14 cellular contexts compared by ENCODE assay signal in the genomic region with DNA sequence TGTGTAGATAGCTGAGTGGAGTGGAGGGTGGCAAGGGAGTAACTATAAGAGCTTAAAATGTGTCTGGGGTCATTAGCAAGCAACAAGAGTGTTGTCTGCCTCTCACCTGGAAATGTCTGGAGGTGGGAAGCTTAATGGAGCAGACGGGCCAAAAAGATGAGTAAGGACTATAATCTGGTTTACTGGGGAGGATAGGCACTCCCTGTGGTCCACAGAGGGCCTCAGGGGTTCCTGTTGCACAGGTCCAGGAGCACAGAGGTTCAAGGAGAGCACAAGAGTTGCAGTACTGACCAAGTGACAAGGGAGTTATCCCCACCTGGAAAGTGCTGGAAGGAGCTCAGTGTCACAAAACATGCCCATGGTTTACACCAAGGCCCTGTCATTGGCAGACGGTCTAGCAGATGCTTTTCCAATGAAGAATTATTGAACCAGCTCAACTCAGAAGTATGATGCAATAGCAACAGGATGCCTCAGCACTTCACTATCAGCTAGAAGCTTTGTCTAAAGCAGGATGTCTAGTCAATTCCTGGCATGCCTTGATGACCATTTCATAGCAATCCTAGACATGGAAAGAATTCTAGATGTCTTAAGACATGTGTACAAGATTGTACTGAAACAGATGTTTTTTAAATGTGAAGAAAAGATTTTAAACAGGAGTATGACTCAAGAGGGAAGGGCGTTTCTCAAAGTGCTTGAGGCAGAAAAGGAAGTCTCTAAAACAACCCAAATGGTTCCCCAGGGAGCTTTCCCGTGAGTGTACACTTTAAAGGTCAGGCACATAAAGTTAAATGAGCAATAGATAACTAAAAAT.
DNase-seq lines count a peak whose midpoint lies in the region; ATAC-seq and TF ChIP-seq lines count a peak whose summit lies in the region.
"Had no signal": no experiment of that assay in that cellular context is flagged by ENCODE, and none has a peak within 500 bp of the region (broad histone marks: within the 10 kb centered on the region; RNA-seq: fewer than 3 reads in every experiment).

No MANE protein-coding gene starts in this region.

- H3K4me3 ChIP-seq in astrocyte of the spinal cord (ENCODE audit: low read depth, low read length): no peak overlapping the region
- H3K4me3 ChIP-seq: BLaER1, thyroid gland had no signal

- TF ChIP-seq CTCF in astrocyte of the spinal cord (IDR thresholded peaks at IDR 0.05; ENCODE audit: low read depth, low read length): no peak

- H3K4me1 Mint-ChIP-seq in stimulated activated naive CD8-positive, alpha-beta T cell treated with anti-CD3 and anti-CD28 coated beads, Interleukin-15, amount 100 ng/mL, for 72 hours: no peaks in the 10 kb centered on the region
- H3K4me1 Mint-ChIP-seq: H9 had no signal

- H3K27me3 Mint-ChIP-seq in stimulated activated naive CD8-positive, alpha-beta T cell treated with anti-CD3 and anti-CD28 coated beads, Interleukin-15, amount 100 ng/mL, for 72 hours: peaks cover 20% of the 10 kb centered on the region

- ATAC-seq in stimulated activated naive CD8-positive, alpha-beta T cell treated with anti-CD3 and anti-CD28 coated beads, Interleukin-15, amount 100 ng/mL, for 72 hours: no peak
- no peak for ATAC-seq in stimulated activated naive CD8-positive, alpha-beta T cell treated with anti-CD3 and anti-CD28 coated beads, Interleukin-15, Interleukin-2, amounts not matched to agents 100 U/mL and 50 U/mL, for 24 hours
- ATAC-seq in GM19395 (IDR thresholded peaks at IDR 0.05; ENCODE audit: unreplicated experiment): no peak

- H3K9me3 Mint-ChIP-seq in stimulated activated naive CD8-positive, alpha-beta T cell treated with anti-CD3 and anti-CD28 coated beads, Interleukin-15, amount 100 ng/mL, for 72 hours: no peaks in the 10 kb centered on the region
- H3K9me3 Mint-ChIP-seq: H9 had no signal

- in situ Hi-C loops in astrocyte of the spinal cord (cut with HindIII; ENCODE audit: low sequenced_read_pairs): no loop called here

- DNase-seq in stimulated activated naive CD8-positive, alpha-beta T cell treated with anti-CD3 and anti-CD28 coated beads, Interleukin-15, amount 100 ng/mL, for 72 hours: no peak
- DNase-seq in stimulated activated naive CD8-positive, alpha-beta T cell treated with anti-CD3 and anti-CD28 coated beads, Interleukin-15, Interleukin-2, amounts not matched to agents 100 U/mL and 50 U/mL, for 24 hours: no peak
- DNase-seq in astrocyte of the spinal cord (ENCODE audit: low read depth, low spot score) (peak; percentile 92), hepatic stellate cell (ENCODE audit: low spot score) (peak; percentile 71), NCI-H2081 (lab: John Stamatoyannopoulos, UW) (no peak), NCI-H526 (lab: John Stamatoyannopoulos, UW) (no peak)
- no peak for DNase-seq in activated CD4-positive, alpha-beta T cell treated with anti-CD3 and anti-CD28 coated beads, Interleukin-2, amount 50 U/mL, for 4 hours
- DNase-seq: caudate nucleus; H9; NCI-H748 treated with DMSO at 0.1 percent for 48 hours; stimulated activated CD4-positive, alpha-beta T cell treated with anti-CD3 and anti-CD28 coated beads, Interleukin-12 subunit alpha, Interleukin-12 subunit beta, amount 100 ng/mL, for 4 hours; thyroid gland had no signal

- H3K4me3 Mint-ChIP-seq in stimulated activated naive CD8-positive, alpha-beta T cell treated with anti-CD3 and anti-CD28 coated beads, Interleukin-15, amount 100 ng/mL, for 72 hours: no peak overlapping the region

- peak overlapping the region; percentile 15 to 81 for H3K27ac Mint-ChIP-seq in stimulated activated naive CD8-positive, alpha-beta T cell treated with anti-CD3 and anti-CD28 coated beads, Interleukin-15, amount 100 ng/mL, for 72 hours
- H3K27ac Mint-ChIP-seq: H9 had no signal

Comparison
In these comparisons a context has a peak if more than half of its experiments do, and no peak if none do; other contexts are left out.
1. DNase-seq: peak in astrocyte of the spinal cord (single experiment) and hepatic stellate cell (single experiment); none in stimulated activated naive CD8-positive, alpha-beta T cell treated with anti-CD3 and anti-CD28 coated beads, Interleukin-15, amount 100 ng/mL, for 72 hours (0 of 2), stimulated activated naive CD8-positive, alpha-beta T cell treated with anti-CD3 and anti-CD28 coated beads, Interleukin-15, Interleukin-2, amounts not matched to agents 100 U/mL and 50 U/mL, for 24 hours (single experiment), NCI-H2081 (0 of 2), activated CD4-positive, alpha-beta T cell treated with anti-CD3 and anti-CD28 coated beads, Interleukin-2, amount 50 U/mL, for 4 hours (0 of 2) and NCI-H526 (0 of 2).